1 cellular context compared by ENCODE assay signal in genomic region chr5:126600631-126601511, GRCh38.
TF ChIP-seq lines count a peak whose summit lies in the region.

Gene PHAX (plus strand): TSS chr5:126600947. CDS start chr5:126600963, 16 bp downstream.

TF ChIP-seq in HepG2, 621 proteins besides CTCF, POLR2A, EP300 and RAD21 (continued from another document and continues in another):
- no peak for TF ChIP-seq CENPBD1 (CRISPR knock-in tag; IDR thresholded peaks at IDR 0.05; ENCODE audit: borderline replicate concordance, low read depth)
- TF ChIP-seq GTF3A (CRISPR knock-in tag; conservative IDR thresholded peaks at IDR 0.05): no peak
- no peak for TF ChIP-seq TRAFD1 (CRISPR knock-in tag; IDR thresholded peaks at IDR 0.05; ENCODE audit: borderline replicate concordance)
- TF ChIP-seq CAMTA2 (CRISPR knock-in tag; IDR thresholded peaks at IDR 0.05; ENCODE audit: borderline replicate concordance): no peak
- TF ChIP-seq USF2 (IDR thresholded peaks at IDR 0.05; ENCODE audit: low read depth, low read length): no peak
- TF ChIP-seq USF2 (CRISPR knock-in tag; IDR thresholded peaks at IDR 0.05; ENCODE audit: borderline replicate concordance): no peak; the same call in 1 of the 2 replicates
- peak; percentile 95 for TF ChIP-seq SMAD1 (CRISPR knock-in tag; IDR thresholded peaks at IDR 0.05; ENCODE audit: borderline replicate concordance, low read depth)
- 0 out of 2 replicates have a peak, but pooled peaks have one; percentile 40 for TF ChIP-seq IKZF5 (CRISPR knock-in tag; IDR thresholded peaks at IDR 0.05)
- TF ChIP-seq NR2C2 (CRISPR knock-in tag; IDR thresholded peaks at IDR 0.05; ENCODE audit: borderline replicate concordance): peak; percentile 98
- TF ChIP-seq ZNF768 (CRISPR knock-in tag; IDR thresholded peaks at IDR 0.05): peak; percentile 83
- no peak for TF ChIP-seq ZBTB14 (CRISPR knock-in tag; IDR thresholded peaks at IDR 0.05)
- TF ChIP-seq TBX3 (IDR thresholded peaks at IDR 0.05; ENCODE audit: borderline replicate concordance): no peak
- TF ChIP-seq NFIB (CRISPR knock-in tag; IDR thresholded peaks at IDR 0.05; ENCODE audit: borderline replicate concordance): no peak
- no peak for TF ChIP-seq ZZZ3 (CRISPR knock-in tag; IDR thresholded peaks at IDR 0.05; ENCODE audit: borderline replicate concordance)
- TF ChIP-seq MEIS1 (CRISPR knock-in tag; IDR thresholded peaks at IDR 0.05; ENCODE audit: borderline replicate concordance): no peak
- peak; percentile 59 for TF ChIP-seq DR1 (CRISPR knock-in tag; IDR thresholded peaks at IDR 0.05)
- TF ChIP-seq PAF1 (CRISPR knock-in tag; IDR thresholded peaks at IDR 0.05): no peak
- TF ChIP-seq ZEB1 (IDR thresholded peaks at IDR 0.05; ENCODE audit: insufficient replicate concordance, low read depth): peak; percentile 21
- TF ChIP-seq RBM39 (IDR thresholded peaks at IDR 0.05; ENCODE audit: low read depth, low read length, poor library complexity, severe bottlenecking): peak; percentile 62
- no peak for TF ChIP-seq ELF4 (CRISPR knock-in tag; IDR thresholded peaks at IDR 0.05; ENCODE audit: borderline replicate concordance)
- TF ChIP-seq MAFF (IDR thresholded peaks at IDR 0.05; ENCODE audit: low read depth, low read length): no peak
- TF ChIP-seq KLF9 (CRISPR knock-in tag; IDR thresholded peaks at IDR 0.05; ENCODE audit: low read depth): 0 out of 2 replicates have a peak, but pooled peaks have one; percentile 35
- TF ChIP-seq E2F5 (CRISPR knock-in tag; conservative IDR thresholded peaks at IDR 0.05): peak; percentile 63; the same call in 1 of the 2 replicates
- TF ChIP-seq TEAD3 (CRISPR knock-in tag; optimal IDR thresholded peaks at IDR 0.05; ENCODE audit: borderline replicate concordance): peak; percentile 83
- TF ChIP-seq MIXL1 (CRISPR knock-in tag; IDR thresholded peaks at IDR 0.05): 0 out of 2 replicates have a peak, but pooled peaks have one; percentile 15
- no peak for TF ChIP-seq ZFP36 (IDR thresholded peaks at IDR 0.05; ENCODE audit: borderline replicate concordance, low read depth, low read length, partially characterized antibody)
- no peak for TF ChIP-seq ZSCAN29 (CRISPR knock-in tag; conservative IDR thresholded peaks at IDR 0.05)
- TF ChIP-seq ELF1 (CRISPR knock-in tag; IDR thresholded peaks at IDR 0.05): peak; percentile 49
- TF ChIP-seq EHMT2 (IDR thresholded peaks at IDR 0.05; ENCODE audit: borderline replicate concordance, low read depth, low read length): no peak
- TF ChIP-seq ZSCAN22 (CRISPR knock-in tag; IDR thresholded peaks at IDR 0.05): no peak
- no peak for TF ChIP-seq SKIL (CRISPR knock-in tag; IDR thresholded peaks at IDR 0.05; ENCODE audit: borderline replicate concordance)
- TF ChIP-seq ZNF558 (CRISPR knock-in tag; IDR thresholded peaks at IDR 0.05; ENCODE audit: borderline replicate concordance): no peak; the same call in 1 of the 2 replicates
- no peak for TF ChIP-seq ZNF792 (CRISPR knock-in tag; IDR thresholded peaks at IDR 0.05)
- no peak for TF ChIP-seq ZNF7 (CRISPR knock-in tag; IDR thresholded peaks at IDR 0.05)
- no peak for TF ChIP-seq ZNF225 (CRISPR knock-in tag; IDR thresholded peaks at IDR 0.05)
- TF ChIP-seq EZH2 (conservative IDR thresholded peaks at IDR 0.05; ENCODE audit: low read depth, low read length): no peak
- no peak for TF ChIP-seq DDIT3 (CRISPR knock-in tag; IDR thresholded peaks at IDR 0.05)
- no peak for TF ChIP-seq SIX4 (CRISPR knock-in tag; IDR thresholded peaks at IDR 0.05)
- TF ChIP-seq PHB2 (IDR thresholded peaks at IDR 0.05; ENCODE audit: partially characterized antibody): no peak
- no peak for TF ChIP-seq GLI4 (CRISPR knock-in tag; IDR thresholded peaks at IDR 0.05; ENCODE audit: borderline replicate concordance)
- no peak for TF ChIP-seq SMAD3 (CRISPR knock-in tag; IDR thresholded peaks at IDR 0.05)
- TF ChIP-seq RBM22 (optimal IDR thresholded peaks at IDR 0.05; ENCODE audit: low read length): no peak
- TF ChIP-seq SMAD9 (CRISPR knock-in tag; IDR thresholded peaks at IDR 0.05): no peak
- peak; percentile 85 for TF ChIP-seq NCOA1 (CRISPR knock-in tag; IDR thresholded peaks at IDR 0.05)
- no peak for TF ChIP-seq ZNF281 (CRISPR knock-in tag; IDR thresholded peaks at IDR 0.05; ENCODE audit: borderline replicate concordance)
- TF ChIP-seq SYNCRIP (IDR thresholded peaks at IDR 0.05; ENCODE audit: insufficient read depth, low read depth, low read length): no peak
- TF ChIP-seq FOXM1 (CRISPR knock-in tag; IDR thresholded peaks at IDR 0.05): no peak
- no peak for TF ChIP-seq CEBPB (IDR thresholded peaks at IDR 0.05; ENCODE audit: borderline replicate concordance, low read depth, low read length)
- TF ChIP-seq GMEB2 (CRISPR knock-in tag; IDR thresholded peaks at IDR 0.05; ENCODE audit: low read depth): peak; percentile 46; the same call in 1 of the 2 replicates
- TF ChIP-seq ZNF703 (CRISPR knock-in tag; IDR thresholded peaks at IDR 0.05; ENCODE audit: borderline replicate concordance): no peak
- TF ChIP-seq GTF2F1 (IDR thresholded peaks at IDR 0.05; ENCODE audit: low read length): no peak
- TF ChIP-seq RARA (CRISPR knock-in tag; IDR thresholded peaks at IDR 0.05): peak; percentile 38; the same call in 1 of the 2 replicates
- TF ChIP-seq ZNF513 (CRISPR knock-in tag; conservative IDR thresholded peaks at IDR 0.05): no peak
